8 cellular contexts compared by ENCODE assay signal in genomic region chr1:46301406-46302090, GRCh38. TPM values are rescaled to one million over a fixed set of nuclear protein-coding genes. Genes with fewer than 3 reads are reported as not detected.
DNase-seq lines count a peak whose midpoint lies in the region; ATAC-seq and TF ChIP-seq lines count a peak whose summit lies in the region.

No MANE protein-coding gene starts in this region.

- no peaks in the 10 kb centered on the region for H3K9me3 Mint-ChIP-seq in stimulated activated naive CD8-positive, alpha-beta T cell treated with anti-CD3 and anti-CD28 coated beads, Interleukin-15, Interleukin-2, amounts not matched to agents 100 ng/mL and 50 ng/mL, for 24 hours

- H3K4me1 ChIP-seq in BE2C (no peaks in the 10 kb centered on the region), SK-N-SH (ENCODE audit: control insufficient read depth in 1 of 2, insufficient read depth in 2 of 2, low read depth in 1 of 2, low read length in 1 of 2) (peaks cover 11 to 15% of the 10 kb centered on the region in 2 experiments), duodenal mucosa (ENCODE audit: control insufficient read depth in 1 of 2, insufficient read depth in 2 of 2, low read length in 2 of 2) (peaks cover 18 to 20% of the 10 kb centered on the region in 2 donors), lower lobe of right lung (peaks cover 47% of the 10 kb centered on the region)

- peak overlapping the region; percentile 95 for H3K4me2 ChIP-seq in SK-N-SH

- H4K20me1 ChIP-seq in SK-N-SH (ENCODE audit: insufficient read depth), result peaks cover 15% of the 10 kb centered on the region

- POLR2A ChIA-PET in SK-N-SH (lab: Yijun Ruan, JAX), result no interaction called here

- H3K9ac ChIP-seq in SK-N-SH, result peak overlapping the region; percentile 98
- H3K9ac ChIP-seq in duodenal mucosa (ENCODE audit: low read depth in 1 of 2, low read length in 2 of 2), result peak overlapping the region; percentile 94 to 95

- H3K4me1 Mint-ChIP-seq in stimulated activated naive CD8-positive, alpha-beta T cell treated with anti-CD3 and anti-CD28 coated beads, Interleukin-15, Interleukin-2, amounts not matched to agents 100 ng/mL and 50 ng/mL, for 24 hours (ENCODE audit: low read depth), result peaks cover 37% of the 10 kb centered on the region

- intact Hi-C loops in lower lobe of right lung (cut with DNase I), result no loop called here

- peaks cover 36% of the 10 kb centered on the region for H3K36me3 Mint-ChIP-seq in stimulated activated naive CD8-positive, alpha-beta T cell treated with anti-CD3 and anti-CD28 coated beads, Interleukin-15, Interleukin-2, amounts not matched to agents 100 ng/mL and 50 ng/mL, for 24 hours (ENCODE audit: low read depth)

- peak overlapping the region; percentile 97 for H3K4me3 ChIP-seq in BE2C (ENCODE audit: low read depth, low read length)
- peak overlapping the region; percentile 66 to 89 for H3K4me3 ChIP-seq in SK-N-SH (ENCODE audit: low read depth in 2 of 2, low read length in 1 of 2)
- H3K4me3 ChIP-seq in duodenal mucosa (ENCODE audit: low read depth in 1 of 2, low read length in 2 of 2), result peak overlapping the region; percentile 93
- H3K4me3 ChIP-seq in lower lobe of right lung, result peak overlapping the region; percentile 98

- no peak for TF ChIP-seq RAD21 in SK-N-SH (IDR thresholded peaks at IDR 0.05; ENCODE audit: low read length)

- WGBS in SK-N-SH (ENCODE audit: low lambda C conversion rate), result 10% methylated on average over 25 of the region's 35 CpGs

- peaks cover 86% of the 10 kb centered on the region for H3K79me2 ChIP-seq in SK-N-SH (ENCODE audit: insufficient read depth)

- DNase-seq in BE2C (peak; percentile 19), SK-N-SH (peak; percentile 66), lower lobe of right lung (peak; percentile 67), SIG-M5 (lab: John Stamatoyannopoulos, UW) (no peak), SW 1271 (lab: John Stamatoyannopoulos, UW) (no peak)

- ATAC-seq in GM21825 (IDR thresholded peaks at IDR 0.05; ENCODE audit: unreplicated experiment) (peak; percentile 1), lower lobe of right lung (peak; percentile 25 to 33)

- H3K27me3 ChIP-seq in BE2C (no peaks in the 10 kb centered on the region), SK-N-SH (ENCODE audit: insufficient read depth) (no peaks in the 10 kb centered on the region), duodenal mucosa (ENCODE audit: control insufficient read depth in 1 of 2, insufficient read depth in 2 of 2, low read length in 2 of 2) (no peaks in the 10 kb centered on the region), lower lobe of right lung (ENCODE audit: low read depth) (no peaks in the 10 kb centered on the region)

- H3K4me3 Mint-ChIP-seq in stimulated activated naive CD8-positive, alpha-beta T cell treated with anti-CD3 and anti-CD28 coated beads, Interleukin-15, Interleukin-2, amounts not matched to agents 100 ng/mL and 50 ng/mL, for 24 hours, result peak overlapping the region; percentile 100

- TF ChIP-seq EP300 in SK-N-SH (IDR thresholded peaks at IDR 0.05; ENCODE audit: borderline replicate concordance in 1 of 2, low read depth in 1 of 2, low read length in 1 of 2), result no peak

- H3K36me3 ChIP-seq in BE2C (peaks cover 8% of the 10 kb centered on the region), SK-N-SH (replicated peaks in 1 of 2; ENCODE audit: control insufficient read depth in 1 of 2, insufficient read depth in 2 of 2, low read length in 1 of 2) (peaks cover 16 to 28% of the 10 kb centered on the region in 2 experiments), duodenal mucosa (ENCODE audit: control insufficient read depth in 1 of 2, insufficient read depth in 2 of 2, low read length in 2 of 2) (peaks cover 10 to 14% of the 10 kb centered on the region in 2 donors), lower lobe of right lung (peaks cover 16% of the 10 kb centered on the region)

- peak overlapping the region; percentile 96 for H3K27ac Mint-ChIP-seq in stimulated activated naive CD8-positive, alpha-beta T cell treated with anti-CD3 and anti-CD28 coated beads, Interleukin-15, Interleukin-2, amounts not matched to agents 100 ng/mL and 50 ng/mL, for 24 hours

- H3K9me3 ChIP-seq in BE2C, result no peaks in the 10 kb centered on the region
- no peaks in the 10 kb centered on the region for H3K9me3 ChIP-seq in SK-N-SH
- no peaks in the 10 kb centered on the region for H3K9me3 ChIP-seq in duodenal mucosa (ENCODE audit: control insufficient read depth in 1 of 2, low read length in 2 of 2)
- no peaks in the 10 kb centered on the region for H3K9me3 ChIP-seq in lower lobe of right lung

- H3K27ac ChIP-seq in SK-N-SH (ENCODE audit: low read depth in 2 of 2, low read length in 1 of 2) (peak overlapping the region; percentile 93), duodenal mucosa (ENCODE audit: low read depth, low read length) (peak overlapping the region; percentile 94), lower lobe of right lung (peak overlapping the region; percentile 99)

- TF ChIP-seq CTCF in BE2C (IDR thresholded peaks at IDR 0.05; ENCODE audit: low read depth, low read length), result no peak
- no peak for TF ChIP-seq CTCF in SK-N-SH (IDR thresholded peaks at IDR 0.05)
- TF ChIP-seq CTCF in lower lobe of right lung (IDR thresholded peaks at IDR 0.05), result no peak

- peaks cover 10% of the 10 kb centered on the region for H3F3A ChIP-seq in SK-N-SH (replicated peaks; ENCODE audit: insufficient read depth)

- CTCF ChIA-PET in SK-N-SH (lab: Yijun Ruan, JAX), result interaction anchor here (0.8 to 1.2 kb wide), 2 partner anchors 22 to 46 kb away, joined by 3 read pairs; no protein-coding TSS in a partner anchor

- no peaks in the 10 kb centered on the region for H3K9me2 ChIP-seq in SK-N-SH

- H3K27me3 Mint-ChIP-seq in stimulated activated naive CD8-positive, alpha-beta T cell treated with anti-CD3 and anti-CD28 coated beads, Interleukin-15, Interleukin-2, amounts not matched to agents 100 ng/mL and 50 ng/mL, for 24 hours, result no peaks in the 10 kb centered on the region

- peak overlapping the region; percentile 42; the same call in 1 of the 2 replicates for H2AFZ ChIP-seq in SK-N-SH (ENCODE audit: low read depth)

TF ChIP-seq in SK-N-SH, 30 proteins besides CTCF, POLR2A, EP300 and RAD21:
- TF ChIP-seq MXI1 (IDR thresholded peaks at IDR 0.05; ENCODE audit: low read depth, low read length) (peak; percentile 24; the same call in 1 of the 2 replicates), YY1 (IDR thresholded peaks at IDR 0.05; ENCODE audit: low read depth) (0 out of 2 replicates have a peak, but pooled peaks have one; percentile 9), MEF2A (IDR thresholded peaks at IDR 0.05; ENCODE audit: borderline replicate concordance, low read depth) (no peak)

RNA-seq across cellular contexts. Expression of gene LRRC41, which starts 1.9 kb away (rescaled TPM):
- polyA plus RNA-seq in BE2C (2012; ENCODE audit: insufficient read depth, insufficient read length, low read depth), result 40.4 TPM
- 59.3 and 66.0 TPM in 2 replicates for polyA plus RNA-seq in SK-N-SH (2012; rRNA removed)
- polyA plus RNA-seq in SK-N-SH (2012; cell fraction: cytosol; rRNA removed), result 27.8 and 44.8 TPM in 2 replicates
- 79.7 and 99.7 TPM in 2 replicates for polyA plus RNA-seq in SK-N-SH (2012; cell fraction: nucleus; rRNA removed)
- 47.6 TPM for total RNA-seq in lower lobe of right lung

RNA-seq across cellular contexts. Expression of gene UQCRH, which starts 1.9 kb away (rescaled TPM):
- 422 TPM for polyA plus RNA-seq in BE2C (2012; ENCODE audit: insufficient read depth, insufficient read length, low read depth)
- 971 and 1,411 TPM in 2 replicates for polyA plus RNA-seq in SK-N-SH (2012; rRNA removed)
- 1,815 and 2,051 TPM in 2 replicates for polyA plus RNA-seq in SK-N-SH (2012; cell fraction: cytosol; rRNA removed)
- 140 and 205 TPM in 2 replicates for polyA plus RNA-seq in SK-N-SH (2012; cell fraction: nucleus; rRNA removed)
- total RNA-seq in lower lobe of right lung, result 157 TPM

RNA-seq across cellular contexts. Expression of gene NSUN4, which starts 39.1 kb away (rescaled TPM):
- polyA plus RNA-seq in BE2C (2012; ENCODE audit: insufficient read depth, insufficient read length, low read depth), result 18.8 TPM
- 14.7 and 18.8 TPM in 2 replicates for polyA plus RNA-seq in SK-N-SH (2012; rRNA removed)
- 11.4 and 15.8 TPM in 2 replicates for polyA plus RNA-seq in SK-N-SH (2012; cell fraction: cytosol; rRNA removed)
- polyA plus RNA-seq in SK-N-SH (2012; cell fraction: nucleus; rRNA removed), result 22.7 and 26.9 TPM in 2 replicates
- total RNA-seq in lower lobe of right lung, result 26.9 TPM

RNA-seq across cellular contexts. Expression of gene RAD54L, which starts 54.0 kb away (rescaled TPM):
- polyA plus RNA-seq in BE2C (2012; ENCODE audit: insufficient read depth, insufficient read length, low read depth), result 1.2 TPM
- polyA plus RNA-seq in SK-N-SH (2012; rRNA removed), result 11.5 and 13.4 TPM in 2 replicates
- polyA plus RNA-seq in SK-N-SH (2012; cell fraction: cytosol; rRNA removed), result 5.6 and 8.1 TPM in 2 replicates
- polyA plus RNA-seq in SK-N-SH (2012; cell fraction: nucleus; rRNA removed), result 37.1 and 49.5 TPM in 2 replicates
- 1.7 TPM for total RNA-seq in lower lobe of right lung

Comparison
In these comparisons a context has a peak if more than half of its experiments do, and no peak if none do; other contexts are left out.
1. DNase-seq: peak in BE2C (single experiment), SK-N-SH (single experiment) and lower lobe of right lung (single experiment); none in SIG-M5 (single experiment) and SW 1271 (0 of 2).
2. Peak in every context shown above with its lines, with median percentiles within 50 percentile points of each other: H3K4me3 ChIP-seq and H3K27ac ChIP-seq.